Comparison of ENCODE assay signal across 18 cellular contexts in genomic region chr2:176297067-176297466, GRCh38. TPM values are rescaled to one million over a fixed set of nuclear protein-coding genes. Genes with fewer than 3 reads are reported as not detected.
DNase-seq lines count a peak whose midpoint lies in the region; ATAC-seq and TF ChIP-seq lines count a peak whose summit lies in the region.
"Had no signal": no experiment of that assay in that cellular context is flagged by ENCODE, and none has a peak within 500 bp of the region (broad histone marks: within the 10 kb centered on the region; RNA-seq: fewer than 3 reads in every experiment).

No MANE protein-coding gene starts in this region.

- H3K4me1 Mint-ChIP-seq in type B pancreatic cell (ENCODE audit: unreplicated experiment), result peaks cover 23% of the 10 kb centered on the region

- no peak for TF ChIP-seq CTCF in astrocyte of the cerebellum (IDR thresholded peaks at IDR 0.05; ENCODE audit: low read depth, low read length, missing control alignments)
- no peak for TF ChIP-seq CTCF in type B pancreatic cell (conservative IDR thresholded peaks at IDR 0.05)

- no peak overlapping the region for H3K27ac Mint-ChIP-seq in type B pancreatic cell
- H3K27ac Mint-ChIP-seq: activated naive CD4-positive, alpha-beta T cell treated with anti-CD3 and anti-CD28 coated beads, Interleukin-2, amount 50 U/mL, for 24 hours had no signal

- in situ Hi-C loops in astrocyte of the cerebellum (cut with HindIII; ENCODE audit: low sequenced_read_pairs), result no loop called here

- ATAC-seq in GM21619 (IDR thresholded peaks at IDR 0.05; ENCODE audit: unreplicated experiment), result no peak

- H3K36me3 Mint-ChIP-seq in type B pancreatic cell, result no peaks in the 10 kb centered on the region

- no peak overlapping the region for H3K4me3 ChIP-seq in astrocyte of the cerebellum (ENCODE audit: low read depth, low read length)
- H3K4me3 ChIP-seq: esophagus muscularis mucosa, left ventricle myocardium inferior, uterus had no signal

- peak; percentile 10 for DNase-seq in NCI-H748 (lab: John Stamatoyannopoulos, UW; ENCODE audit: unreplicated experiment)
- DNase-seq in NCI-H748 treated with DMSO at 0.1 percent for 48 hours (lab: John Stamatoyannopoulos, UW), result no peak
- DNase-seq in NCI-H69 (lab: John Stamatoyannopoulos, UW), result peak; percentile 52
- DNase-seq in astrocyte of the cerebellum (ENCODE audit: low read depth), result peak; percentile 8
- no peak for DNase-seq in type B pancreatic cell (ENCODE audit: extremely low spot score, unreplicated experiment)
- DNase-seq in occipital lobe (lab: John Stamatoyannopoulos, UW), result no peak
- no peak for DNase-seq in inferior parietal cortex (ENCODE audit: extremely low spot score)
- DNase-seq: activated T-cell treated with anti-CD3 and anti-CD28 coated beads, Interleukin-2, amount 50 U/mL, for 48 hours; C1 segment of cervical spinal cord; effector CD8-positive, alpha-beta T cell; HCEC 1CT; left ventricle myocardium inferior; NCI-H1092 treated with DMSO at 0.1 percent for 48 hours; substantia nigra; uterus had no signal

- H3K27me3 Mint-ChIP-seq in type B pancreatic cell, result no peaks in the 10 kb centered on the region
- H3K27me3 Mint-ChIP-seq: activated naive CD4-positive, alpha-beta T cell treated with anti-CD3 and anti-CD28 coated beads, Interleukin-2, amount 50 U/mL, for 24 hours had no signal

- H3K4me3 Mint-ChIP-seq in type B pancreatic cell, result peak overlapping the region; percentile 31
- H3K4me3 Mint-ChIP-seq: activated naive CD4-positive, alpha-beta T cell treated with anti-CD3 and anti-CD28 coated beads, Interleukin-2, amount 50 U/mL, for 24 hours had no signal

- H3K9me3 Mint-ChIP-seq in type B pancreatic cell, result no peaks in the 10 kb centered on the region
- H3K9me3 Mint-ChIP-seq: activated naive CD4-positive, alpha-beta T cell treated with anti-CD3 and anti-CD28 coated beads, Interleukin-2, amount 50 U/mL, for 24 hours had no signal

RNA-seq across cellular contexts. Expression of gene MTX2, which starts 27.8 kb away (rescaled TPM):
- total RNA-seq in type B pancreatic cell (ENCODE audit: low replicate concordance) (30.2 TPM in 2 replicates), occipital lobe (50.5 TPM)

Comparison
In these comparisons a context has a peak if more than half of its experiments do, and no peak if none do; other contexts are left out.
1. DNase-seq: peak in NCI-H748 (single experiment), NCI-H69 (single experiment) and astrocyte of the cerebellum (single experiment); none in NCI-H748 treated with DMSO at 0.1 percent for 48 hours (single experiment), type B pancreatic cell (single experiment), occipital lobe (single experiment) and inferior parietal cortex (single experiment).